ENCODE assay signal across 31 cellular contexts in genomic region chr11:7220636-7221035, GRCh38. TPM values are rescaled to one million over a fixed set of nuclear protein-coding genes. Genes with fewer than 3 reads are reported as not detected.
"Had no signal": no experiment of that assay in that cellular context is flagged by ENCODE, and none has a peak within 500 bp of the region (broad histone marks: within the 10 kb centered on the region; RNA-seq: fewer than 3 reads in every experiment).

No MANE protein-coding gene starts in this region.

- H3K27ac Mint-ChIP-seq: mesothelial cell of epicardium; naive B cell; natural killer cell; nephron progenitor cell; neural progenitor cell; progenitor cell of endocrine pancreas; stimulated activated naive CD8-positive, alpha-beta T cell treated with anti-CD3 and anti-CD28 coated beads, Interleukin-15, Interleukin-2, amounts not matched to agents 100 ng/mL and 50 ng/mL, for 24 hours; type B pancreatic cell had no signal

- H3K4me3 Mint-ChIP-seq: mesothelial cell of epicardium; naive B cell; natural killer cell; nephron progenitor cell; neural progenitor cell; stimulated activated naive CD8-positive, alpha-beta T cell treated with anti-CD3 and anti-CD28 coated beads, Interleukin-15, Interleukin-2, amounts not matched to agents 100 ng/mL and 50 ng/mL, for 24 hours; type B pancreatic cell had no signal

- H3K36me3 ChIP-seq: left lung, neural progenitor cell, neutrophil, ovary, right atrium auricular region, right lobe of liver, suprapubic skin, thoracic aorta, tibial artery, uterus had no signal

- H3K27ac ChIP-seq: hepatocyte, left lung, neural progenitor cell, neutrophil, ovary, right atrium auricular region, right lobe of liver, suprapubic skin, thoracic aorta, tibial artery, uterus had no signal

- H3K27me3 ChIP-seq: neural progenitor cell, ovary, right atrium auricular region, right lobe of liver, tibial artery, uterus had no signal

- H3K36me3 Mint-ChIP-seq: mesothelial cell of epicardium, naive B cell, natural killer cell, neural progenitor cell, type B pancreatic cell had no signal

- H3K9me3 Mint-ChIP-seq: mesothelial cell of epicardium; naive B cell; natural killer cell; nephron progenitor cell; neural progenitor cell; stimulated activated naive CD8-positive, alpha-beta T cell treated with anti-CD3 and anti-CD28 coated beads, Interleukin-15, Interleukin-2, amounts not matched to agents 100 ng/mL and 50 ng/mL, for 24 hours; type B pancreatic cell had no signal

- H3K4me3 ChIP-seq: hepatocyte, left lung, lung, neural progenitor cell, ovary, right atrium auricular region, right lobe of liver, smooth muscle cell, suprapubic skin, thoracic aorta, tibial artery, uterus had no signal

- H3K9me3 ChIP-seq: left lung, neutrophil, ovary, right atrium auricular region, right lobe of liver, suprapubic skin, thoracic aorta, tibial artery, uterus had no signal

- DNase-seq: kidney glomerular epithelial cell; left colon; left lung; mesendoderm; naive B cell; natural killer cell; nephron progenitor cell; occipital lobe; ovary; right lobe of liver; stimulated activated CD4-positive, alpha-beta T cell treated with anti-CD3 and anti-CD28 coated beads, Interleukin-15, amount 100 ng/mL, for 24 hours; stimulated activated CD4-positive, alpha-beta T cell treated with anti-CD3 and anti-CD28 coated beads, Interleukin-2, amount 100 ng/mL, for 24 hours; stimulated activated CD4-positive, alpha-beta T cell treated with anti-CD3 and anti-CD28 coated beads, Interleukin-4, amount 100 ng/mL, for 1 hour; stimulated activated naive CD4-positive, alpha-beta T cell; tibial artery; uterus had no signal

- H3K4me1 ChIP-seq: left lung, neural progenitor cell, right atrium auricular region, right lobe of liver, suprapubic skin, tibial artery, uterus had no signal

- ATAC-seq: left colon, left lung, natural killer cell, right lobe of liver had no signal

- H3K4me1 Mint-ChIP-seq: naive B cell, natural killer cell, neural progenitor cell had no signal

RNA-seq across cellular contexts. Expression of gene SYT9, which starts 31.1 kb away (rescaled TPM):
- total RNA-seq: natural killer cell, renal cortical epithelial cell, smooth muscle cell, subcutaneous adipose tissue, thoracic aorta had no signal
- polyA plus RNA-seq: keratinocyte had no signal
